Comparison of ENCODE assay signal across 17 cellular contexts in the genomic region with DNA sequence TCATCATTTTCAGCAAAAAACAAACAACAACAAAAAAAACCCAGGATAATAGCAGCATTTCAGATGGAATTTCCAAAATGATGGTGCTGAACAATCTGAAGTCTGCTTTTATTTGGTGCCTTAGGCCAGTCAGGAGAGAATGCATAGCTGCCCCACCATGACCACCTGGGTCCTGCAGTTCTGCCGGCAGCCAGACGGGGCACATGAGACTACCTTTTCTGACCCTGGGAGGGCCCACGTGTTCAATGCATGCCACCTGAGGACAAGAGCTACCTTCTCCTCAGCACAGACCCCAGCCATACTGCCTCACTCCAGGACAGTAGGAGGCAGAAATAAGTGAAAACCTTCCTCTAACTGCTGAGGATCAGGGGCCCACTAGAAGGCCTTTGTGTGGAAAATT.
DNase-seq lines count a peak whose midpoint lies in the region; ATAC-seq and TF ChIP-seq lines count a peak whose summit lies in the region.
"Had no signal": no experiment of that assay in that cellular context is flagged by ENCODE, and none has a peak within 500 bp of the region (broad histone marks: within the 10 kb centered on the region; RNA-seq: fewer than 3 reads in every experiment).

No MANE protein-coding gene starts in this region.

- H3K36me3 ChIP-seq in DOHH2 (ENCODE audit: control insufficient read depth, low read length) (no peaks in the 10 kb centered on the region), OCI-LY3 (replicated peaks; ENCODE audit: low read depth, low read length) (no peaks in the 10 kb centered on the region)
- H3K36me3 ChIP-seq: BE2C had no signal

- H3F3A ChIP-seq in DOHH2 (ENCODE audit: control insufficient read depth, insufficient read depth): no peaks in the 10 kb centered on the region

- no peaks in the 10 kb centered on the region for H3K27me3 ChIP-seq in DOHH2 (ENCODE audit: control insufficient read depth, low read length)
- H3K27me3 ChIP-seq in OCI-LY3 (ENCODE audit: low read depth, low read length): no peaks in the 10 kb centered on the region
- H3K27me3 ChIP-seq: BE2C had no signal

- H3K4me1 ChIP-seq in DOHH2 (ENCODE audit: control insufficient read depth, low read length): no peaks in the 10 kb centered on the region
- no peaks in the 10 kb centered on the region for H3K4me1 ChIP-seq in OCI-LY3 (ENCODE audit: low read length)
- H3K4me1 ChIP-seq: BE2C had no signal

- H4K20me1 ChIP-seq in DOHH2 (ENCODE audit: control insufficient read depth, insufficient read depth, low read depth, low read length) (no peaks in the 10 kb centered on the region), OCI-LY3 (ENCODE audit: insufficient read depth, low read length) (no peaks in the 10 kb centered on the region)

- H3K27ac ChIP-seq in DOHH2 (ENCODE audit: low read depth, low read length) (no peak overlapping the region), OCI-LY3 (ENCODE audit: low read length) (no peak overlapping the region)

- H3K79me2 ChIP-seq in DOHH2 (ENCODE audit: control insufficient read depth, low read length): no peaks in the 10 kb centered on the region
- no peaks in the 10 kb centered on the region for H3K79me2 ChIP-seq in OCI-LY3 (ENCODE audit: low read length)

- H2AFZ ChIP-seq in OCI-LY3 (ENCODE audit: low read depth, low read length): no peak overlapping the region

- H3K4me3 ChIP-seq in DOHH2 (ENCODE audit: low read length) (no peak overlapping the region), GM12864 (ENCODE audit: low read depth, low read length) (no peak overlapping the region), OCI-LY3 (ENCODE audit: low read length) (no peak overlapping the region)

- TF ChIP-seq CTCF in DOHH2 (IDR thresholded peaks at IDR 0.05; ENCODE audit: low read depth, low read length, poor library complexity, severe bottlenecking): peak; percentile 22
- peak; percentile 13 for TF ChIP-seq CTCF in GM12864 (IDR thresholded peaks at IDR 0.05; ENCODE audit: low read depth, low read length, missing control alignments)
- TF ChIP-seq CTCF in OCI-LY3 (IDR thresholded peaks at IDR 0.05; ENCODE audit: low read depth, low read length): peak; percentile 12; the same call in 1 of the 2 replicates

- no peaks in the 10 kb centered on the region for H3K9me2 ChIP-seq in DOHH2 (replicated peaks; ENCODE audit: control insufficient read depth, low read length)

- DNase-seq in GM12864 (ENCODE audit: low read depth) (no peak), germinal center (ENCODE audit: low spot score) (peak; percentile 3), NCI-H345 (lab: John Stamatoyannopoulos, UW) (no peak), inferior parietal cortex (ENCODE audit: extremely low spot score) (no peak)
- DNase-seq: ACHN; BE2C; C1 segment of cervical spinal cord; CD4-positive, CD25-positive, alpha-beta regulatory T cell; CD8-positive, alpha-beta memory T cell; COR-L47; DMS 273 treated with DMSO at 0.1 percent for 48 hours; DMS53; DND-41; H9 had no signal

- H3K4me2 ChIP-seq in DOHH2 (ENCODE audit: low read length) (no peak overlapping the region), OCI-LY3 (ENCODE audit: low read length) (no peak overlapping the region)

- H3K9me3 ChIP-seq in DOHH2 (ENCODE audit: control insufficient read depth, insufficient read depth, low read length): no peaks in the 10 kb centered on the region
- no peaks in the 10 kb centered on the region for H3K9me3 ChIP-seq in OCI-LY3 (ENCODE audit: insufficient read depth, low read length)
- H3K9me3 ChIP-seq: BE2C had no signal

- ATAC-seq in GM21360 (IDR thresholded peaks at IDR 0.05; ENCODE audit: unreplicated experiment): no peak

- no peak overlapping the region for H3K9ac ChIP-seq in OCI-LY3 (ENCODE audit: low read length)
